8 cellular contexts compared by ENCODE assay signal in genomic region chr6:144349690-144350132, GRCh38.
DNase-seq lines count a peak whose midpoint lies in the region; ATAC-seq lines count a peak whose summit lies in the region.

No MANE protein-coding gene starts in this region.

- peaks cover 2% of the 10 kb centered on the region for H3K9me3 Mint-ChIP-seq in memory B cell

- in situ Hi-C loops in KBM-7 (cut with MboI; ENCODE audit: low pct_unique_long_range_greater_than_20kb, low sequenced_read_pairs), result no loop called here

- no peaks in the 10 kb centered on the region for H3K27me3 Mint-ChIP-seq in memory B cell

- H3K4me3 Mint-ChIP-seq in memory B cell, result peak overlapping the region; percentile 68

- H3K36me3 Mint-ChIP-seq in memory B cell, result peaks cover 18% of the 10 kb centered on the region

- peak overlapping the region; percentile 85 for H3K27ac Mint-ChIP-seq in memory B cell

- peaks cover 63% of the 10 kb centered on the region for H3K4me1 Mint-ChIP-seq in memory B cell

- DNase-seq in AG20443 (ENCODE audit: low spot score) (peak; percentile 38), KBM-7 (peak; percentile 86), astrocyte of the hippocampus (ENCODE audit: low read depth, low spot score) (peak; percentile 74), memory B cell (ENCODE audit: low spot score in 2 of 2) (no peak), NCI-H510A (lab: John Stamatoyannopoulos, UW) (no peak), NCI-H1436 (lab: John Stamatoyannopoulos, UW) (no peak)

- ATAC-seq in GM19468 (IDR thresholded peaks at IDR 0.05; ENCODE audit: extremely low read depth, unreplicated experiment) (peak; percentile 7), memory B cell (ENCODE audit: low read depth) (peak; percentile 42), HG03565 (IDR thresholded peaks at IDR 0.05; ENCODE audit: unreplicated experiment) (no peak)

Comparison
In these comparisons a context has a peak if more than half of its experiments do, and no peak if none do; other contexts are left out.
1. DNase-seq: peak in AG20443 (single experiment), KBM-7 (single experiment) and astrocyte of the hippocampus (single experiment); none in memory B cell (0 of 2), NCI-H510A (single experiment) and NCI-H1436 (single experiment).